ENCODE assay signal across 9 cellular contexts in the genomic region with DNA sequence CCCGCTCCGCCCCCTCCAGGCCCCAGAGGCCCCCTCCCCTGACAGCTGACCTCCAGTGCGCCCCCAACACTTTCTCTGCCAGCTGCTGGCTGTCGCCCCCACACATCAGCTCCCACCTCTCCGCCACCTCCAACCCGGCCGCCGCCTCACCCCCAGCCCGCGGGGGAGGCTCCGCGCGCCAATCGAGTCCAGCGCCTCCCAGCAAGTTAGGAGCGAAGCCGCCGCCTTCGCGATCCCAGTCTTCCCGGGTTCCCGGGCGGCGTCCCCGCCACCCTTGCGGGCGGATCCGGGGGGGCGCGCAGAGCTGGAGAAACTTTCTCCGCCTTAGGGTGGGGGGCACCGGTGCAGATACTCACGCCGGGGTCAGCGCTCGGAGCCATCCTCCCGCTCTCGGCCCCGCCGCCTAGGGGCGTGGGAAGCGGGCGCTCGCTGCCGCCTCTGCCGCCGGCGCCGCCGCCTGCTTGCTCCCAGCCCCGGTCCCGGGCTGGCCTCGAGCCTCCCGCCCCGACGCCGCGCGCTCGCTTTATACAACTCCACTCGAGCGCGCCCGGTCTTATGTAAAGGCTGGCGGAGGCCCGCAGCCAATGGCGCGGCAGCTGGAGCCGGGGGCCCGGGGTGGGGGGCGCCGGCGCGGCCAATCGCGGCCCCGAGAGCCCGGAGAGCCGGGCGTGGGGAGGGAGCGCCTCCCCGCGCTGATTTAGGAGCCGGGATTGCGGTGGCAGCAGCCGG. TPM values are rescaled to one million over a fixed set of nuclear protein-coding genes. Genes with fewer than 3 reads are reported as not detected.
A peak's percentile ranks its signal among the peaks of the same experiment; 100 is the strongest.
DNase-seq lines count a peak whose midpoint lies in the region; ATAC-seq and TF ChIP-seq lines count a peak whose summit lies in the region.
"Had no signal": no experiment of that assay in that cellular context is flagged by ENCODE, and none has a peak within 500 bp of the region (broad histone marks: within the 10 kb centered on the region; RNA-seq: fewer than 3 reads in every experiment).

Gene CRTAC1, minus strand, starts transcription at position 529 of the 729 bp plus-strand sequence. Its CDS starts 149 bp downstream, at position 380.

- no CpG with 5 or more reads among the region's 86 CpGs for WGBS in gastroesophageal sphincter (ENCODE audit: low coverage in 1 of 2), 2 donors
- WGBS in neuronal stem cell (ENCODE audit: extremely low coverage in 2 of 2, insufficient read length in 2 of 2, insufficient replicate concordance in 1 of 2), 2 donors = no CpG with 5 or more reads among the region's 86 CpGs

- peak within 1 kb of the TSS; percentile 60 for H2BK5ac ChIP-seq in neuronal stem cell (ENCODE audit: low read length)

- H2BK15ac ChIP-seq in neuronal stem cell (ENCODE audit: low read length) = no peak within 1 kb of the TSS

- H3K79me1 ChIP-seq in neuronal stem cell (ENCODE audit: low read depth, low read length) = no peaks in the 10 kb centered on the region

- no peak within 1 kb of the TSS for H2AK5ac ChIP-seq in neuronal stem cell (ENCODE audit: low read depth, low read length)

- H3K4me3 ChIP-seq in gastroesophageal sphincter = peak within 1 kb of the TSS; percentile 21 to 53
- H3K4me3 ChIP-seq in neuronal stem cell (ENCODE audit: low read length in 2 of 2) = peak within 1 kb of the TSS; percentile 44 to 79

- H2BK120ac ChIP-seq in neuronal stem cell (ENCODE audit: low read depth, low read length) = no peak within 1 kb of the TSS

- peak within 1 kb of the TSS; percentile 93 for H2AFZ ChIP-seq in neuronal stem cell (ENCODE audit: low read length)

- no peak within 1 kb of the TSS for H3K23ac ChIP-seq in neuronal stem cell (ENCODE audit: low read depth, low read length, poor library complexity)

- TF ChIP-seq CTCF in GM13977 (IDR thresholded peaks at IDR 0.05; ENCODE audit: extremely low read depth, insufficient read depth, missing control alignments) (no peak), gastroesophageal sphincter (IDR thresholded peaks at IDR 0.05) (peak in 1 of 4 experiments; percentile 6)

- peak in 1 of 2 donors; percentile 12 for TF ChIP-seq POLR2A in gastroesophageal sphincter (IDR thresholded peaks at IDR 0.05)

- H3K4me2 ChIP-seq in neuronal stem cell (ENCODE audit: insufficient read depth, low read length, poor library complexity, severe bottlenecking) = peak within 1 kb of the TSS; percentile 98

- H4K8ac ChIP-seq in neuronal stem cell (ENCODE audit: low read depth, low read length) = no peak within 1 kb of the TSS

- DNase-seq in GM13977 (ENCODE audit: low spot score) (peak; percentile 36), NCI-H82 (lab: John Stamatoyannopoulos, UW) (peak; percentile 95), neuronal stem cell (ENCODE audit: low spot score) (peak; percentile 91), foreskin melanocyte (no peak), GM19240 (ENCODE audit: insufficient read length, low spot score) (no peak), hepatic stellate cell (ENCODE audit: low spot score) (no peak)

- in situ Hi-C loops in GM13977 (cut with MboI; ENCODE audit: low pct_unique_long_range_greater_than_20kb, low sequenced_read_pairs, unreplicated experiment) = no loop called here

- no peak within 1 kb of the TSS for H3K4ac ChIP-seq in neuronal stem cell (ENCODE audit: low read length)

- peak; percentile 89 for ATAC-seq in gastroesophageal sphincter
- ATAC-seq in GM19397 (IDR thresholded peaks at IDR 0.05; ENCODE audit: unreplicated experiment) = no peak

- H3K18ac ChIP-seq in neuronal stem cell (ENCODE audit: low read length) = peak within 1 kb of the TSS; percentile 92

- H3K4me1 ChIP-seq in gastroesophageal sphincter (peaks cover 0 to 28% (median 14%) of the 10 kb centered on the region in 3 donors), neuronal stem cell (ENCODE audit: control insufficient read depth in 2 of 2, insufficient read depth in 1 of 2, low read depth in 1 of 2, low read length in 2 of 2) (peaks cover 5 to 7% of the 10 kb centered on the region in 2 donors)

- no peak for TF ChIP-seq EP300 in gastroesophageal sphincter (IDR thresholded peaks at IDR 0.05)

- peak within 1 kb of the TSS; percentile 58 for H3K14ac ChIP-seq in neuronal stem cell (ENCODE audit: low read length)

- no peak within 1 kb of the TSS for H4K91ac ChIP-seq in neuronal stem cell (ENCODE audit: low read depth, low read length, poor library complexity)

- peak within 1 kb of the TSS; percentile 87 for H3K9ac ChIP-seq in neuronal stem cell (ENCODE audit: low read depth, low read length, poor library complexity)

- H3K9me3 ChIP-seq in gastroesophageal sphincter (no peaks in the 10 kb centered on the region), neuronal stem cell (replicated peaks in 1 of 2; ENCODE audit: control insufficient read depth in 2 of 2, insufficient read depth in 1 of 2, low read depth in 1 of 2, low read length in 2 of 2) (peaks cover 0 to 3% of the 10 kb centered on the region in 2 donors)

- H3K36me3 ChIP-seq in gastroesophageal sphincter = no peaks in the 10 kb centered on the region
- H3K36me3 ChIP-seq in neuronal stem cell (replicated peaks in 1 of 2; ENCODE audit: control insufficient read depth in 2 of 2, insufficient read depth in 2 of 2, low read length in 2 of 2) = no peaks in the 10 kb centered on the region

- H3K27me3 ChIP-seq in gastroesophageal sphincter (peaks cover 90% of the 10 kb centered on the region), neuronal stem cell (ENCODE audit: control insufficient read depth in 3 of 3, insufficient read depth in 3 of 3, low read depth in 1 of 3, low read length in 3 of 3) (peaks cover 13 to 84% (median 64%) of the 10 kb centered on the region in 3 experiments)

- no peak within 1 kb of the TSS for H2BK12ac ChIP-seq in neuronal stem cell (ENCODE audit: low read length)

- H3K27ac ChIP-seq in gastroesophageal sphincter (peak within 1 kb of the TSS in 1 of 4 donors; percentile 57), neuronal stem cell (replicated peaks; ENCODE audit: low read length) (no peak within 1 kb of the TSS)

RNA-seq across cellular contexts. Expression of gene CRTAC1, which starts in this region (rescaled TPM):
- 1 to 10 TPM; 1.2 to 5.7 (median 1.7) TPM for total RNA-seq in gastroesophageal sphincter
- polyA plus RNA-seq in neuronal stem cell (2013, experiment 1 of 2) = 1.7 TPM
- polyA plus RNA-seq in neuronal stem cell (2013, experiment 2 of 2) = 1.7 TPM
- polyA plus RNA-seq: IgD-negative memory B cell had no signal

Comparison
In these comparisons a context has a peak if more than half of its experiments do, and no peak if none do; other contexts are left out.
1. DNase-seq: peak in GM13977 (single experiment), NCI-H82 (single experiment) and neuronal stem cell (single experiment); none in foreskin melanocyte (single experiment), GM19240 (single experiment) and hepatic stellate cell (single experiment).